ENCODE assay signal across 21 cellular contexts in the genomic region with DNA sequence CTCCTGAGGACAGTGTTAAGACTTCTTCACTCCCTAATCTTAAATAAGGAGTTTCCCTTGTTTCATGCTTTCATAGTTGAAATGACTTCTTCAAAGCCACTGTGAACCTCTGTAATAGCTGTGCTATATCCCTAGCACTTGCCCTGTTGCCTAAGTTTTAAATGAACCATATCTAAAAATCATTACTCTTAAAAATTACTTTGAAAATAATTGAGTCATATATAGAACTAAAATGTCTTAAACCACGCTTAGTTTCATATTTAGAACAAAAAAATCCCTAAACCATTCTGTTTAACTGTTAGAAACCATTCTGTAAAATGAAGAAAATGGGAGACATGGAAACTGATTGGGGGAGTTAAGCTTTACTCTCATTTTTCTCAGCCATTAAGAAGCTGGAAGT. TPM values are rescaled to one million over a fixed set of nuclear protein-coding genes. Genes with fewer than 3 reads are reported as not detected.
DNase-seq lines count a peak whose midpoint lies in the region; ATAC-seq and TF ChIP-seq lines count a peak whose summit lies in the region.
"Had no signal": no experiment of that assay in that cellular context is flagged by ENCODE, and none has a peak within 500 bp of the region (broad histone marks: within the 10 kb centered on the region; RNA-seq: fewer than 3 reads in every experiment).

No MANE protein-coding gene starts in this region.

- CTCF ChIA-PET in activated naive CD4-positive, alpha-beta T cell treated with anti-CD3 and anti-CD28 coated beads for 36 hours (lab: Charles Lee): no interaction called here

- peaks cover 31% of the 10 kb centered on the region for H3K36me3 Mint-ChIP-seq in activated naive CD4-positive, alpha-beta T cell treated with anti-CD3 and anti-CD28 coated beads for 36 hours (ENCODE audit: low read depth)
- peaks cover 28% of the 10 kb centered on the region for H3K36me3 Mint-ChIP-seq in endothelial cell (ENCODE audit: low read depth, unreplicated experiment)

- ATAC-seq in GM21390 (IDR thresholded peaks at IDR 0.05; ENCODE audit: unreplicated experiment) (peak; percentile 42), HG03442 (IDR thresholded peaks at IDR 0.05; ENCODE audit: unreplicated experiment) (peak; percentile 50)
- peak; percentile 77 for ATAC-seq in stimulated activated naive CD8-positive, alpha-beta T cell treated with anti-CD3 and anti-CD28 coated beads, Interleukin-15, Interleukin-2, amounts not matched to agents 100 U/mL and 50 U/mL, for 24 hours
- ATAC-seq: left ventricle myocardium superior had no signal

- peak overlapping the region; percentile 32 for H3K27ac Mint-ChIP-seq in activated naive CD4-positive, alpha-beta T cell treated with anti-CD3 and anti-CD28 coated beads for 36 hours
- no peak overlapping the region for H3K27ac Mint-ChIP-seq in endothelial cell (ENCODE audit: unreplicated experiment)
- H3K27ac Mint-ChIP-seq: progenitor cell of endocrine pancreas had no signal

- DNase-seq in activated naive CD4-positive, alpha-beta T cell treated with anti-CD3 and anti-CD28 coated beads for 36 hours: no peak
- no peak for DNase-seq in activated naive CD4-positive, alpha-beta T cell treated with anti-CD3 and anti-CD28 coated beads, Interleukin-2, amount 50 U/mL, for 16 hours
- DNase-seq in stimulated activated naive CD8-positive, alpha-beta T cell treated with anti-CD3 and anti-CD28 coated beads, Interleukin-15, Interleukin-2, amounts not matched to agents 100 U/mL and 50 U/mL, for 24 hours: no peak
- DNase-seq in endothelial cell (ENCODE audit: low spot score): no peak
- DNase-seq in middle frontal gyrus (ENCODE audit: extremely low spot score, low spot score): no peak
- DNase-seq in posterior cingulate gyrus: no peak
- DNase-seq: activated CD4-positive, alpha-beta T cell treated with anti-CD3 and anti-CD28 coated beads, Interleukin-2, amount 50 U/mL, for 1 hour; amygdala; DMS153; foreskin fibroblast; GF-D8; left ventricle myocardium superior; midbrain; NCI-H187; NCI-H774; Right ventricle myocardium superior; stimulated activated CD4-positive, alpha-beta T cell treated with anti-CD3 and anti-CD28 coated beads, Interleukin-1b, Interleukin-23, amount 100 ng/mL, for 48 hours; stimulated activated naive CD4-positive, alpha-beta T cell had no signal

- H3K27me3 Mint-ChIP-seq in activated naive CD4-positive, alpha-beta T cell treated with anti-CD3 and anti-CD28 coated beads for 36 hours (ENCODE audit: low read depth): no peaks in the 10 kb centered on the region
- peaks cover 2% of the 10 kb centered on the region for H3K27me3 Mint-ChIP-seq in endothelial cell (ENCODE audit: unreplicated experiment)
- H3K27me3 Mint-ChIP-seq: progenitor cell of endocrine pancreas had no signal

- H3K4me3 Mint-ChIP-seq in activated naive CD4-positive, alpha-beta T cell treated with anti-CD3 and anti-CD28 coated beads for 36 hours: no peak overlapping the region
- no peak overlapping the region for H3K4me3 Mint-ChIP-seq in endothelial cell (ENCODE audit: unreplicated experiment)

- intact Hi-C loops in activated naive CD4-positive, alpha-beta T cell treated with anti-CD3 and anti-CD28 coated beads for 36 hours (cut with micrococcal nuclease): loop anchor here (1.0 to 2.0 kb wide), 4 partner anchors 13 to 47 kb away; a partner anchor contains a TSS
- intact Hi-C loops in posterior cingulate gyrus (cut with DNase I): no loop called here

- H3K4me1 Mint-ChIP-seq in activated naive CD4-positive, alpha-beta T cell treated with anti-CD3 and anti-CD28 coated beads for 36 hours (ENCODE audit: low read depth): peaks cover 26% of the 10 kb centered on the region
- no peaks in the 10 kb centered on the region for H3K4me1 Mint-ChIP-seq in endothelial cell (ENCODE audit: unreplicated experiment)

- H3K9me3 Mint-ChIP-seq in activated naive CD4-positive, alpha-beta T cell treated with anti-CD3 and anti-CD28 coated beads for 36 hours: no peaks in the 10 kb centered on the region
- no peaks in the 10 kb centered on the region for H3K9me3 Mint-ChIP-seq in endothelial cell (ENCODE audit: unreplicated experiment)

- no peak for TF ChIP-seq CTCF in endothelial cell (IDR thresholded peaks at IDR 0.05; ENCODE audit: unreplicated experiment)

RNA-seq across cellular contexts. Expression of a gene that starts 29.8 kb away (rescaled TPM):
- total RNA-seq in activated naive CD4-positive, alpha-beta T cell treated with anti-CD3 and anti-CD28 coated beads for 36 hours: 10 to 100 TPM; 72.2 to 73.8 TPM
- total RNA-seq in endothelial cell (ENCODE audit: unreplicated experiment): 37.5 TPM

RNA-seq across cellular contexts. Expression of a gene that starts 47.2 kb away (rescaled TPM):
- total RNA-seq in activated naive CD4-positive, alpha-beta T cell treated with anti-CD3 and anti-CD28 coated beads for 36 hours: 100 to 1,000 TPM; 184 to 194 TPM
- 219 TPM for total RNA-seq in endothelial cell (ENCODE audit: unreplicated experiment)
